ENCODE assay signal across 19 cellular contexts in genomic region chr3:69746119-69746518, GRCh38. TPM values are rescaled to one million over a fixed set of nuclear protein-coding genes. Genes with fewer than 3 reads are reported as not detected.
DNase-seq lines count a peak whose midpoint lies in the region; FAIRE-seq and TF ChIP-seq lines count a peak whose summit lies in the region.
"Had no signal": no experiment of that assay in that cellular context is flagged by ENCODE, and none has a peak within 500 bp of the region (broad histone marks: within the 10 kb centered on the region; RNA-seq: fewer than 3 reads in every experiment).

No MANE protein-coding gene starts in this region.

- TF ChIP-seq CTCF in foreskin fibroblast (IDR thresholded peaks at IDR 0.05; ENCODE audit: low read depth, low read length) (no peak), uterus (IDR thresholded peaks at IDR 0.05) (no peak)

- no peak for FAIRE-seq in GM19239 (lab: Jason Lieb, UNC)

- H3K27ac ChIP-seq in uterus, result peak overlapping the region; percentile 79 to 93
- H3K27ac ChIP-seq: C4-2B, SJSA1 had no signal

- no peaks in the 10 kb centered on the region for H3K9me3 ChIP-seq in uterus
- H3K9me3 ChIP-seq: SJSA1 had no signal

- TF ChIP-seq POLR2A in uterus (IDR thresholded peaks at IDR 0.05), result no peak

- H3K4me3 ChIP-seq in foreskin fibroblast (ENCODE audit: low read depth in 1 of 2, low read length in 2 of 2) (peak overlapping the region in 1 of 2 donors; percentile 4), uterus (peak overlapping the region in 1 of 2 donors; percentile 25)
- H3K4me3 ChIP-seq: SJSA1 had no signal

- H3K36me3 ChIP-seq in uterus, result no peaks in the 10 kb centered on the region
- H3K36me3 ChIP-seq: SJSA1 had no signal

- intact Hi-C loops in uterus (cut with DNase I; ENCODE audit: low total_unique reads), result no loop called here

- no peaks in the 10 kb centered on the region for H3K27me3 ChIP-seq in uterus
- H3K27me3 ChIP-seq: SJSA1 had no signal

- H3K4me1 ChIP-seq in uterus, result peaks cover 8 to 30% of the 10 kb centered on the region in 2 donors

- DNase-seq in amniotic epithelial cell (ENCODE audit: low read depth), result peak; percentile 43
- DNase-seq in foreskin fibroblast, result peak; percentile 31 to 59
- peak; percentile 28 for DNase-seq in pons (ENCODE audit: low spot score)
- no peak for DNase-seq in uterus
- no peak for DNase-seq in NCI-H2107 treated with DMSO at 0.1 percent for 48 hours (lab: John Stamatoyannopoulos, UW; ENCODE audit: unreplicated experiment)
- DNase-seq in 8988T, result no peak
- DNase-seq in GM19239 (ENCODE audit: insufficient read length, low spot score), result no peak
- DNase-seq: activated CD4-positive, alpha-beta T cell treated with anti-CD3 and anti-CD28 coated beads for 1 hour; activated effector memory CD4-positive, alpha-beta T cell treated with Interleukin-2 at 50 U/mL for 16 hours; DMS 273 treated with DMSO at 0.1 percent for 48 hours; H7; naive B cell; NCI-H146; NCI-H446 treated with DMSO at 0.1 percent for 48 hours; substantia nigra; T-helper 9 cell had no signal

RNA-seq across cellular contexts. Expression of gene MITF, which starts 6.9 kb away (rescaled TPM):
- 10 to 100 TPM; 18.2 to 66.0 (median 52.6) TPM for total RNA-seq in uterus
- total RNA-seq: HT-29 had no signal

Comparison
In these comparisons a context has a peak if more than half of its experiments do, and no peak if none do; other contexts are left out.
1. DNase-seq: peak in amniotic epithelial cell (single experiment), foreskin fibroblast (2 of 2) and pons (single experiment); none in uterus (0 of 2), NCI-H2107 treated with DMSO at 0.1 percent for 48 hours (single experiment), 8988T (single experiment) and GM19239 (single experiment).